In the genomic region with DNA sequence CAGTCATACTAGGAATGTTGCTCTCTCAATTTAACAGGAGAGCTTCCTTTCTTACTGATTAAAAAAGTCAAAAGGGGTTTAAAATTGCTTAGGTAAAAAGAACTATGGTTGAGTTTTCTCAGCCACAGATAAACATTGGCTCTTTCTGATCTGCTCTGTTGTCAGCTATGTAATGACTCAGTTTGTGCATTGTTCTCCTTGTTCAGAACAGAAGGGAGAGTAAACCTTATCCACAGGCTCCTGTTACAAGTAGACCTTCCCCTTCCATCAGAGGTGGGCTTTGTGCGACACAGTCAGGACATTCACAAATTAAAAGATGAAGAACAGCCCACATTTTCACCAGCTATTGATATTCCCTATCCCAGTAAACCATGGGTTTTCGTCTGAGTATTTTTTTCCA, we compare ENCODE assay signal across 28 cellular contexts.
"Had no signal": no experiment of that assay in that cellular context is flagged by ENCODE, and none has a peak within 500 bp of the region (broad histone marks: within the 10 kb centered on the region; RNA-seq: fewer than 3 reads in every experiment).

No MANE protein-coding gene starts in this region.

- H3K4me1 ChIP-seq: body of pancreas, esophagus muscularis mucosa, gastrocnemius medialis, lower lobe of right lung, parathyroid adenoma, sigmoid colon, stomach, suprapubic skin, transverse colon, uterus had no signal

- ATAC-seq: activated CD4-positive, CD25-positive, alpha-beta regulatory T cell treated with anti-CD3 and anti-CD28 coated beads, Interleukin-2, amount 50 U/mL, for 24 hours; activated T-cell treated with anti-CD3 and anti-CD28 coated beads, Interleukin-2, amount 50 U/mL, for 72 hours; body of pancreas; gastrocnemius medialis; left lobe of liver; lower lobe of right lung; natural killer cell; stimulated activated memory B cell treated with anti-CD40 and anti-IgM and Interleukin-4, amounts not matched to agents 10 μg/mL and 1 μg/mL and 100 μg/mL, for 72 hours had no signal

- H3K9me3 ChIP-seq: body of pancreas, esophagus muscularis mucosa, gastrocnemius medialis, lower lobe of right lung, sigmoid colon, stomach, suprapubic skin, transverse colon, uterus had no signal

- H3K27me3 Mint-ChIP-seq: activated CD4-positive, alpha-beta memory T cell treated with anti-CD3 and anti-CD28 coated beads, Interleukin-2, amount 10 ng/mL, durations not matched to agents 7 days and 5 days; activated CD4-positive, alpha-beta T cell treated with anti-CD3 and anti-CD28 coated beads, Interleukin-2, amount 10 ng/mL, durations not matched to agents 24 days and 14 days; dendritic cell treated with granulocyte-macrophage colony-stimulating factor and Interleukin-4, amounts not matched to agents 40 ng/mL and 50 ng/mL, for 4 days; stimulated activated memory B cell treated with anti-CD40 and anti-IgM and Interleukin-4, amounts not matched to agents 10 μg/mL and 1 μg/mL and 100 μg/mL, for 72 hours had no signal

- DNase-seq: activated CD4-positive, alpha-beta memory T cell treated with anti-CD3 and anti-CD28 coated beads, Interleukin-2, amount 10 ng/mL, durations not matched to agents 7 days and 5 days; activated CD4-positive, alpha-beta T cell treated with anti-CD3 and anti-CD28 coated beads, Interleukin-2, amount 10 ng/mL, durations not matched to agents 24 days and 14 days; activated effector memory CD4-positive, alpha-beta T cell treated with Interleukin-2 at 50 U/mL for 16 hours; activated naive CD4-positive, alpha-beta T cell treated with anti-CD3 and anti-CD28 coated beads for 36 hours; activated T-cell treated with anti-CD3 and anti-CD28 coated beads, Interleukin-2, amount 50 U/mL, for 72 hours; body of pancreas; effector CD8-positive, alpha-beta T cell; gastrocnemius medialis; head of caudate nucleus; immature natural killer cell; lower lobe of right lung; natural killer cell; nucleus accumbens; sigmoid colon; stimulated activated CD4-positive, alpha-beta T cell treated with anti-CD3 and anti-CD28 coated beads, Interleukin-15, amount 100 ng/mL, for 24 hours; stomach; transverse colon; uterus had no signal

- H3K9me3 Mint-ChIP-seq: activated CD4-positive, alpha-beta memory T cell treated with anti-CD3 and anti-CD28 coated beads, Interleukin-2, amount 10 ng/mL, durations not matched to agents 7 days and 5 days; activated CD4-positive, alpha-beta T cell treated with anti-CD3 and anti-CD28 coated beads, Interleukin-2, amount 10 ng/mL, durations not matched to agents 24 days and 14 days; activated naive CD4-positive, alpha-beta T cell treated with anti-CD3 and anti-CD28 coated beads for 36 hours; activated T-cell treated with anti-CD3 and anti-CD28 coated beads, Interleukin-2, amount 50 U/mL, for 72 hours; dendritic cell treated with granulocyte-macrophage colony-stimulating factor and Interleukin-4, amounts not matched to agents 40 ng/mL and 50 ng/mL, for 4 days; stimulated activated memory B cell treated with anti-CD40 and anti-IgM and Interleukin-4, amounts not matched to agents 10 μg/mL and 1 μg/mL and 100 μg/mL, for 72 hours had no signal

- H3K79me2 ChIP-seq: parathyroid adenoma had no signal

- H3K4me2 ChIP-seq: smooth muscle cell had no signal

- H3K4me3 ChIP-seq: body of pancreas, cardiac muscle cell, esophagus muscularis mucosa, gastrocnemius medialis, lower lobe of right lung, sigmoid colon, smooth muscle cell, stomach, suprapubic skin, transverse colon, uterus had no signal

- H3K4me1 Mint-ChIP-seq: activated CD4-positive, alpha-beta memory T cell treated with anti-CD3 and anti-CD28 coated beads, Interleukin-2, amount 10 ng/mL, durations not matched to agents 7 days and 5 days; activated CD4-positive, alpha-beta T cell treated with anti-CD3 and anti-CD28 coated beads, Interleukin-2, amount 10 ng/mL, durations not matched to agents 24 days and 14 days; immature natural killer cell; natural killer cell; stimulated activated memory B cell treated with anti-CD40 and anti-IgM and Interleukin-4, amounts not matched to agents 10 μg/mL and 1 μg/mL and 100 μg/mL, for 72 hours had no signal

- H3K27me3 ChIP-seq: body of pancreas, cardiac muscle cell, esophagus muscularis mucosa, gastrocnemius medialis, sigmoid colon, stomach, suprapubic skin, transverse colon, uterus had no signal

- H3K27ac Mint-ChIP-seq: activated CD4-positive, alpha-beta memory T cell treated with anti-CD3 and anti-CD28 coated beads, Interleukin-2, amount 10 ng/mL, durations not matched to agents 7 days and 5 days; activated CD4-positive, alpha-beta T cell treated with anti-CD3 and anti-CD28 coated beads, Interleukin-2, amount 10 ng/mL, durations not matched to agents 24 days and 14 days; activated naive CD4-positive, alpha-beta T cell treated with anti-CD3 and anti-CD28 coated beads for 36 hours; activated T-cell treated with anti-CD3 and anti-CD28 coated beads, Interleukin-2, amount 50 U/mL, for 72 hours; dendritic cell treated with granulocyte-macrophage colony-stimulating factor and Interleukin-4, amounts not matched to agents 40 ng/mL and 50 ng/mL, for 4 days; immature natural killer cell; mesothelial cell of epicardium; natural killer cell; stimulated activated memory B cell treated with anti-CD40 and anti-IgM and Interleukin-4, amounts not matched to agents 10 μg/mL and 1 μg/mL and 100 μg/mL, for 72 hours had no signal

- H3K36me3 Mint-ChIP-seq: immature natural killer cell; mesothelial cell of epicardium; natural killer cell; stimulated activated memory B cell treated with anti-CD40 and anti-IgM and Interleukin-4, amounts not matched to agents 10 μg/mL and 1 μg/mL and 100 μg/mL, for 72 hours had no signal

- H3K9ac ChIP-seq: parathyroid adenoma had no signal

- H3K27ac ChIP-seq: body of pancreas, cardiac muscle cell, esophagus muscularis mucosa, gastrocnemius medialis, lower lobe of right lung, parathyroid adenoma, sigmoid colon, stomach, suprapubic skin, transverse colon, uterus had no signal

- H3K36me3 ChIP-seq: cardiac muscle cell, esophagus muscularis mucosa, gastrocnemius medialis, lower lobe of right lung, sigmoid colon, stomach, suprapubic skin, transverse colon, uterus had no signal

- H3K4me3 Mint-ChIP-seq: activated CD4-positive, alpha-beta memory T cell treated with anti-CD3 and anti-CD28 coated beads, Interleukin-2, amount 10 ng/mL, durations not matched to agents 7 days and 5 days; activated CD4-positive, alpha-beta T cell treated with anti-CD3 and anti-CD28 coated beads, Interleukin-2, amount 10 ng/mL, durations not matched to agents 24 days and 14 days; activated naive CD4-positive, alpha-beta T cell treated with anti-CD3 and anti-CD28 coated beads for 36 hours; activated T-cell treated with anti-CD3 and anti-CD28 coated beads, Interleukin-2, amount 50 U/mL, for 72 hours; dendritic cell treated with granulocyte-macrophage colony-stimulating factor and Interleukin-4, amounts not matched to agents 40 ng/mL and 50 ng/mL, for 4 days; immature natural killer cell; mesothelial cell of epicardium; natural killer cell; stimulated activated memory B cell treated with anti-CD40 and anti-IgM and Interleukin-4, amounts not matched to agents 10 μg/mL and 1 μg/mL and 100 μg/mL, for 72 hours had no signal
